1 cellular context compared by ENCODE assay signal in genomic region chr5:112793201-112793600, GRCh38.
TF ChIP-seq lines count a peak whose summit lies in the region.

No MANE protein-coding gene starts in this region.

TF ChIP-seq in GM23338, 12 proteins besides CTCF, POLR2A, EP300 and RAD21 (continued from another document):
- TF ChIP-seq REST (IDR thresholded peaks at IDR 0.05; ENCODE audit: unreplicated experiment), result no peak
